Comparison of ENCODE assay signal across 9 cellular contexts in the genomic region with DNA sequence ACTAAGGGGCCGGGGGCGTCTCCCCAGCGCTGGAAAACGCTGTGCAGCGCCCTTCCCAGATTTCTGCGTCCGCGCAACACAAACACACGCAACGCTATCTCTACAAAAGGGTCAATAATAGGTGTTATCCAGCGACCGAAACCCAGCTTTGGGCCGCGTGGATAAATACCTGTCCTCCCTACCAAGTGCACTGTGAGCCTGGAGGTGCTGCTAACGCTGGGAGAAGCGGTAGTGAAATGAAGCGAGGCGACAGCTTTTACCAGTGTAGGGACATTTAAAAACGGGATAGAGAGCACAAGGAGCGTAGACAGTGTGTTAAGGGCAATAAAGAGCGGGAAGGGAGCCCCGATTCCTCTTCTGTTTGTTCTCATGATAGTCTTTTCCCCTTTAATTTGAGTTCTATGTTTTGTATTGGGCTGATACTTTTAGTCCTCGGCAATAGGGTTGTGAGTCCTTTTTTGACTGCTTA. TPM values are rescaled to one million over a fixed set of nuclear protein-coding genes. Genes with fewer than 3 reads are reported as not detected.
DNase-seq lines count a peak whose midpoint lies in the region; ATAC-seq, FAIRE-seq and TF ChIP-seq lines count a peak whose summit lies in the region.
"Had no signal": no experiment of that assay in that cellular context is flagged by ENCODE, and none has a peak within 500 bp of the region (broad histone marks: within the 10 kb centered on the region; RNA-seq: fewer than 3 reads in every experiment).

No MANE protein-coding gene starts in this region.

- peaks cover 6 to 14% (median 8%) of the 10 kb centered on the region in 3 donors for H3K4me1 Mint-ChIP-seq in naive B cell

- no peaks in the 10 kb centered on the region for H3K36me3 Mint-ChIP-seq in naive B cell

- H3K36me3 ChIP-seq in BLaER1 (peaks cover 3% of the 10 kb centered on the region; the same call in 1 of the 2 replicates), Peyer's patch (no peaks in the 10 kb centered on the region)

- ATAC-seq in GM18861 (IDR thresholded peaks at IDR 0.05; ENCODE audit: unreplicated experiment) (peak; percentile 9), HG03045 (IDR thresholded peaks at IDR 0.05; ENCODE audit: unreplicated experiment) (peak; percentile 12), naive B cell (ENCODE audit: low read depth in 2 of 2) (peak; percentile 12 to 13)

- peak overlapping the region; percentile 87 for H3K27ac ChIP-seq in BLaER1
- peak overlapping the region; percentile 26 to 87 (median 75) for H3K27ac ChIP-seq in Peyer's patch

- H3K4me2 ChIP-seq in BLaER1: peak overlapping the region; percentile 86

- TF ChIP-seq POLR2A in Peyer's patch (IDR thresholded peaks at IDR 0.05): peak in 1 of 2 donors; percentile 8

- TF ChIP-seq CTCF in Peyer's patch (IDR thresholded peaks at IDR 0.05): no peak
- no peak for TF ChIP-seq CTCF in epithelial cell of esophagus (IDR thresholded peaks at IDR 0.05; ENCODE audit: insufficient read depth, low read depth, low read length, missing control alignments)

- DNase-seq in Peyer's patch: peak in 1 of 3 donors; percentile 17
- DNase-seq in epithelial cell of esophagus (ENCODE audit: low read depth): peak; percentile 25
- no peak for DNase-seq in naive B cell
- no peak for DNase-seq in urothelium cell line (ENCODE audit: low spot score)
- DNase-seq in NCI-H2196 (lab: John Stamatoyannopoulos, UW; ENCODE audit: unreplicated experiment): no peak

- peak overlapping the region; percentile 83 for H3K4me3 ChIP-seq in BLaER1
- peak overlapping the region; percentile 64 to 80 (median 68) for H3K4me3 ChIP-seq in Peyer's patch
- H3K4me3 ChIP-seq in epithelial cell of esophagus (ENCODE audit: low read length): peak overlapping the region; percentile 88

- H3K27me3 Mint-ChIP-seq in naive B cell: no peaks in the 10 kb centered on the region

- H3K9me3 ChIP-seq in BLaER1 (peaks cover 7% of the 10 kb centered on the region; the same call in 1 of the 2 replicates), Peyer's patch (no peaks in the 10 kb centered on the region)

- H3K9me3 Mint-ChIP-seq in naive B cell: no peaks in the 10 kb centered on the region

- peak overlapping the region; percentile 88 for H3K9ac ChIP-seq in BLaER1

- FAIRE-seq in urothelium cell line (lab: Jason Lieb, UNC): no peak
- FAIRE-seq: TTC549 had no signal

- H4K20me1 ChIP-seq in BLaER1: no peaks in the 10 kb centered on the region

- H3K27me3 ChIP-seq in BLaER1 (no peaks in the 10 kb centered on the region), Peyer's patch (no peaks in the 10 kb centered on the region)

- peaks cover 27% of the 10 kb centered on the region for H3K4me1 ChIP-seq in BLaER1
- H3K4me1 ChIP-seq in Peyer's patch: no peaks in the 10 kb centered on the region

- H3K4me3 Mint-ChIP-seq in naive B cell: peak overlapping the region; percentile 84 to 95 (median 94)

- peak overlapping the region in 5 of 6 donors; percentile 52 to 91 (median 85) for H3K27ac Mint-ChIP-seq in naive B cell

RNA-seq across cellular contexts. Expression of gene DEPDC1B, which starts 0.4 kb away (rescaled TPM):
- 10 to 100 TPM; 10.5 to 13.2 (median 11.2) TPM for total RNA-seq in Peyer's patch
- polyA plus RNA-seq in naive B cell (ENCODE audit: low read depth in 6 of 6): under 1 TPM in 1 of 6 donors, not detected in 5; 0.44 TPM
